In genomic region chr1:167219194-167219593, GRCh38 we compare ENCODE assay signal across 8 cellular contexts. TPM values are rescaled to one million over a fixed set of nuclear protein-coding genes. Genes with fewer than 3 reads are reported as not detected.
DNase-seq lines count a peak whose midpoint lies in the region; ATAC-seq and TF ChIP-seq lines count a peak whose summit lies in the region.

No MANE protein-coding gene starts in this region.

- H3K27me3 Mint-ChIP-seq in activated CD4-positive, alpha-beta T cell treated with anti-CD3 and anti-CD28 coated beads, Interleukin-2, amount 10 ng/mL, durations not matched to agents 24 days and 14 days, result peaks cover 2% of the 10 kb centered on the region

- H3K9ac ChIP-seq in subcutaneous abdominal adipose tissue (ENCODE audit: low read length in 5 of 5), result peak overlapping the region in 3 of 5 donors; percentile 87 to 96 (median 92)

- peak overlapping the region; percentile 93 for H3K27ac ChIP-seq in VCaP
- H3K27ac ChIP-seq in subcutaneous abdominal adipose tissue (ENCODE audit: low read depth, low read length), result peak overlapping the region; percentile 78

- DNase-seq in activated CD4-positive, alpha-beta T cell treated with anti-CD3 and anti-CD28 coated beads, Interleukin-2, amount 10 ng/mL, durations not matched to agents 24 days and 14 days, result peak; percentile 54
- no peak for DNase-seq in activated CD4-positive, alpha-beta T cell treated with anti-CD3 and anti-CD28 coated beads, Interleukin-2, amount 50 U/mL, for 4 hours
- no peak for DNase-seq in EL
- no peak for DNase-seq in stimulated activated CD4-positive, alpha-beta T cell treated with anti-CD3 and anti-CD28 coated beads, Interleukin-2, amount 100 ng/mL, for 24 hours

- TF ChIP-seq CTCF in VCaP (conservative IDR thresholded peaks at IDR 0.05), result no peak

- intact Hi-C loops in activated CD4-positive, alpha-beta T cell treated with anti-CD3 and anti-CD28 coated beads, Interleukin-2, amount 10 ng/mL, durations not matched to agents 24 days and 14 days (cut with micrococcal nuclease), result no loop called here

- peaks cover 34% of the 10 kb centered on the region for H3K4me1 Mint-ChIP-seq in activated CD4-positive, alpha-beta T cell treated with anti-CD3 and anti-CD28 coated beads, Interleukin-2, amount 10 ng/mL, durations not matched to agents 24 days and 14 days

- no peaks in the 10 kb centered on the region for H3K9me3 Mint-ChIP-seq in activated CD4-positive, alpha-beta T cell treated with anti-CD3 and anti-CD28 coated beads, Interleukin-2, amount 10 ng/mL, durations not matched to agents 24 days and 14 days

- ATAC-seq in HG03045 (IDR thresholded peaks at IDR 0.05; ENCODE audit: unreplicated experiment), result no peak

- peaks cover 0 to 3% (median 0%) of the 10 kb centered on the region in 5 donors for H3K9me3 ChIP-seq in subcutaneous abdominal adipose tissue (ENCODE audit: control insufficient read depth in 5 of 5, low read length in 5 of 5)

- H3K27me3 ChIP-seq in subcutaneous abdominal adipose tissue (ENCODE audit: control insufficient read depth in 5 of 5, insufficient read depth in 4 of 5, low read length in 5 of 5), result no peaks in the 10 kb centered on the region

- H3K4me3 ChIP-seq in iPS-11a (ENCODE audit: low read depth, low read length) (peak overlapping the region; percentile 58), subcutaneous abdominal adipose tissue (ENCODE audit: low read depth in 1 of 5, low read length in 5 of 5) (peak overlapping the region; percentile 78 to 99 (median 96))

- peak overlapping the region; percentile 98 for H3K4me3 Mint-ChIP-seq in activated CD4-positive, alpha-beta T cell treated with anti-CD3 and anti-CD28 coated beads, Interleukin-2, amount 10 ng/mL, durations not matched to agents 24 days and 14 days

- peak overlapping the region; percentile 99 for H3K27ac Mint-ChIP-seq in activated CD4-positive, alpha-beta T cell treated with anti-CD3 and anti-CD28 coated beads, Interleukin-2, amount 10 ng/mL, durations not matched to agents 24 days and 14 days

- peaks cover 0 to 24% (median 23%) of the 10 kb centered on the region in 5 donors for H3K4me1 ChIP-seq in subcutaneous abdominal adipose tissue (ENCODE audit: control insufficient read depth in 5 of 5, insufficient read depth in 5 of 5, low read length in 5 of 5)

- peaks cover 4% of the 10 kb centered on the region for H3K36me3 Mint-ChIP-seq in activated CD4-positive, alpha-beta T cell treated with anti-CD3 and anti-CD28 coated beads, Interleukin-2, amount 10 ng/mL, durations not matched to agents 24 days and 14 days (ENCODE audit: low read depth)

- no peaks in the 10 kb centered on the region for H3K36me3 ChIP-seq in subcutaneous abdominal adipose tissue (ENCODE audit: control insufficient read depth in 5 of 5, insufficient read depth in 5 of 5, low read length in 5 of 5)

RNA-seq across cellular contexts. Expression of gene POU2F1, which starts 1.5 kb away (rescaled TPM):
- 17.2 and 17.5 TPM in 2 replicates for total RNA-seq in activated CD4-positive, alpha-beta T cell treated with anti-CD3 and anti-CD28 coated beads, Interleukin-2, amount 10 ng/mL, durations not matched to agents 24 days and 14 days
